7 cellular contexts compared by ENCODE assay signal in the genomic region with DNA sequence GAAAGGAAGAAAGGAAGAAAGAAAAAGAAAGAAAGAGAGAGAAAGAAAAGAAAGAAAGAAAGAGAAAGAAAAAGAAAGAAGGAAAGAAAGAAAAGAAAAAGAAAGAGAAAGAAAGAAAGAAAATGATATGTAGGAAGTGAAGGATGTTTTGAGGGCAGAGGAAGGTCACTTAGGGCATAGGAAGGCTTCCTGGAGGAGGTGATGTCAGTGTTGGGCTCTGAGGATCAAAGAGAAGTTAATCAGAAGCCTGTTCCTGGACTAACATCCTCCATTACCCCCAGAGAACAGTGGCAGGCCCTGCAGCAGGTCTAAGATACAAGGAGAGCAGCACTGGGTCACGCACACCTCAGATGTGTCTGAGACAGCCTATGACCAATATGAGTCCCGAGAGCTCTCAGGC. TPM values are rescaled to one million over a fixed set of nuclear protein-coding genes. Genes with fewer than 3 reads are reported as not detected.
"Had no signal": no experiment of that assay in that cellular context is flagged by ENCODE, and none has a peak within 500 bp of the region (broad histone marks: within the 10 kb centered on the region; RNA-seq: fewer than 3 reads in every experiment).

No MANE protein-coding gene starts in this region.

- H3K27ac Mint-ChIP-seq: H9, HFFc6, IgD-negative memory B cell had no signal

- H3K9me3 Mint-ChIP-seq: H9 had no signal

- H3K27me3 Mint-ChIP-seq: IgD-negative memory B cell had no signal

- H3K27ac ChIP-seq: GM23248, HL-60 had no signal

- H3K4me1 Mint-ChIP-seq: H9, IgD-negative memory B cell had no signal

- DNase-seq: GM23248, H9, HCEC 1CT, HFFc6 had no signal

- H3K36me3 Mint-ChIP-seq: IgD-negative memory B cell had no signal

- H3K9ac ChIP-seq: GM23248 had no signal

- H3K4me3 Mint-ChIP-seq: H9, HFFc6, IgD-negative memory B cell had no signal

- H3K4me3 ChIP-seq: GM23248 had no signal

- ATAC-seq: HepG2 had no signal

- H2AFZ ChIP-seq: GM23248 had no signal

RNA-seq across cellular contexts. Expression of gene CALN1, which starts 54.7 kb away (rescaled TPM):
- total RNA-seq: GM23248, HepG2, HFFc6 had no signal
